ENCODE assay signal across 7 cellular contexts in the genomic region with DNA sequence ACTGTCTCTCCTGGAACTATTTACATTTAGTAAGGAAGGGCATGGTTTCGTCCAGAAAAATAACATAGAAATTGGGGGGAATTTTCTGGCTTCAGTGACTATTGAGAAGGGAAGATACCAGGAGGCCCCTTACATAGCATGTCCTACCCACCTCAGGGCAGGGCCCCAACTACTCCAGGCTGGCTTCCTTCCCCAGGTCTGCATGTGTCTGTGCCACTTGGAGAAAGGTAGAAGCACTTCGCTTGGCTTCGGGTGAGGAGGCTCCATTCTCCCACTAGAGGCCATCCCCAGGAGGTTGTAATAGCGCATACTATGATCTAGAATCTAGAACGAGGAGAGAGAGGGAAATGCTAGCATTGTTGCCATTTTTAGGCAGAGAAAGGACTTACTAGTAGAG.
"Had no signal": no experiment of that assay in that cellular context is flagged by ENCODE, and none has a peak within 500 bp of the region (broad histone marks: within the 10 kb centered on the region; RNA-seq: fewer than 3 reads in every experiment).

No MANE protein-coding gene starts in this region.

- DNase-seq: activated gamma-delta T cell, NCI-H1417 treated with DMSO at 0.1 percent for 48 hours, NCI-H187 treated with DMSO at 0.1 percent for 48 hours, NCI-H774 had no signal

- H2AFZ ChIP-seq: PC-9 had no signal

- H3K27ac ChIP-seq: PC-9 had no signal

- H3K4me3 ChIP-seq: PC-9 had no signal

- FAIRE-seq: bronchial epithelial cell, colon had no signal
